In genomic region chr22:49286236-49286760, GRCh38 we compare ENCODE assay signal across 27 cellular contexts.
"Had no signal": no experiment of that assay in that cellular context is flagged by ENCODE, and none has a peak within 500 bp of the region (broad histone marks: within the 10 kb centered on the region; RNA-seq: fewer than 3 reads in every experiment).

No MANE protein-coding gene starts in this region.

- H3K4me3 ChIP-seq: left lung, right atrium auricular region, right lobe of liver, smooth muscle cell, suprapubic skin, thoracic aorta, tibial artery, upper lobe of right lung had no signal

- H3K4me3 Mint-ChIP-seq: memory B cell; naive thymus-derived CD8-positive, alpha-beta T cell; nephron; neural crest cell; stimulated activated naive B cell treated with anti-CD40 and anti-IgM and Interleukin-4, amounts not matched to agents 10 μg/mL and 1 μg/mL and 100 μg/mL, for 72 hours; stimulated activated naive CD8-positive, alpha-beta T cell treated with anti-CD3 and anti-CD28 coated beads, Interleukin-15, Interleukin-2, amounts not matched to agents 100 ng/mL and 50 ng/mL, for 24 hours had no signal

- H3K27me3 ChIP-seq: neutrophil, right atrium auricular region, right lobe of liver had no signal

- H3K36me3 ChIP-seq: left lung, neutrophil, right atrium auricular region, right lobe of liver, suprapubic skin, thoracic aorta, tibial artery, upper lobe of right lung had no signal

- H3K4me2 ChIP-seq: smooth muscle cell had no signal

- H3K27ac ChIP-seq: left lung, neutrophil, parathyroid adenoma, right atrium auricular region, right lobe of liver, suprapubic skin, thoracic aorta, tibial artery, upper lobe of right lung had no signal

- H3K4me1 Mint-ChIP-seq: memory B cell; naive thymus-derived CD8-positive, alpha-beta T cell; neural crest cell; stimulated activated naive B cell treated with anti-CD40 and anti-IgM and Interleukin-4, amounts not matched to agents 10 μg/mL and 1 μg/mL and 100 μg/mL, for 72 hours had no signal

- H3K36me3 Mint-ChIP-seq: memory B cell; naive thymus-derived CD8-positive, alpha-beta T cell; stimulated activated naive B cell treated with anti-CD40 and anti-IgM and Interleukin-4, amounts not matched to agents 10 μg/mL and 1 μg/mL and 100 μg/mL, for 72 hours had no signal

- H2AFZ ChIP-seq: parathyroid adenoma had no signal

- ATAC-seq: left cardiac atrium; left lung; naive thymus-derived CD8-positive, alpha-beta T cell; right lobe of liver; stimulated activated naive B cell treated with anti-CD40 and anti-IgM and Interleukin-4, amounts not matched to agents 10 μg/mL and 1 μg/mL and 100 μg/mL, for 72 hours; upper lobe of right lung had no signal

- H3K27ac Mint-ChIP-seq: memory B cell; naive thymus-derived CD8-positive, alpha-beta T cell; nephron; progenitor cell of endocrine pancreas; stimulated activated naive B cell treated with anti-CD40 and anti-IgM and Interleukin-4, amounts not matched to agents 10 μg/mL and 1 μg/mL and 100 μg/mL, for 72 hours; stimulated activated naive CD8-positive, alpha-beta T cell treated with anti-CD3 and anti-CD28 coated beads, Interleukin-15, Interleukin-2, amounts not matched to agents 100 ng/mL and 50 ng/mL, for 24 hours had no signal

- H3K9ac ChIP-seq: parathyroid adenoma had no signal

- DNase-seq: hippocampal formation; kidney glomerular epithelial cell; left cardiac atrium; left lung; midbrain; naive thymus-derived CD8-positive, alpha-beta T cell; occipital lobe; right lobe of liver; stimulated activated CD4-positive, alpha-beta T cell treated with anti-CD3 and anti-CD28 coated beads, Interleukin-12 subunit alpha, Interleukin-12 subunit beta, amount 100 ng/mL, for 4 hours; stimulated activated CD4-positive, alpha-beta T cell treated with anti-CD3 and anti-CD28 coated beads, Interleukin-15, amount 100 ng/mL, for 24 hours; stimulated activated CD4-positive, alpha-beta T cell treated with anti-CD3 and anti-CD28 coated beads, Interleukin-2, amount 100 ng/mL, for 24 hours; stimulated activated CD4-positive, alpha-beta T cell treated with anti-CD3 and anti-CD28 coated beads, Interleukin-4, amount 100 ng/mL, for 1 hour; stimulated activated naive B cell treated with anti-CD40 and anti-IgM and Interleukin-4, amounts not matched to agents 10 μg/mL and 1 μg/mL and 100 μg/mL, for 72 hours; tibial artery; trophoblast cell; upper lobe of right lung had no signal

- H3K4me1 ChIP-seq: left lung, parathyroid adenoma, right atrium auricular region, right lobe of liver, suprapubic skin, tibial artery, upper lobe of right lung had no signal

- H3K9me3 ChIP-seq: left lung, neutrophil, right atrium auricular region, right lobe of liver, suprapubic skin, thoracic aorta, tibial artery, upper lobe of right lung had no signal

- H3K9me3 Mint-ChIP-seq: memory B cell; nephron; stimulated activated naive B cell treated with anti-CD40 and anti-IgM and Interleukin-4, amounts not matched to agents 10 μg/mL and 1 μg/mL and 100 μg/mL, for 72 hours; stimulated activated naive CD8-positive, alpha-beta T cell treated with anti-CD3 and anti-CD28 coated beads, Interleukin-15, Interleukin-2, amounts not matched to agents 100 ng/mL and 50 ng/mL, for 24 hours had no signal
